In the genomic region with DNA sequence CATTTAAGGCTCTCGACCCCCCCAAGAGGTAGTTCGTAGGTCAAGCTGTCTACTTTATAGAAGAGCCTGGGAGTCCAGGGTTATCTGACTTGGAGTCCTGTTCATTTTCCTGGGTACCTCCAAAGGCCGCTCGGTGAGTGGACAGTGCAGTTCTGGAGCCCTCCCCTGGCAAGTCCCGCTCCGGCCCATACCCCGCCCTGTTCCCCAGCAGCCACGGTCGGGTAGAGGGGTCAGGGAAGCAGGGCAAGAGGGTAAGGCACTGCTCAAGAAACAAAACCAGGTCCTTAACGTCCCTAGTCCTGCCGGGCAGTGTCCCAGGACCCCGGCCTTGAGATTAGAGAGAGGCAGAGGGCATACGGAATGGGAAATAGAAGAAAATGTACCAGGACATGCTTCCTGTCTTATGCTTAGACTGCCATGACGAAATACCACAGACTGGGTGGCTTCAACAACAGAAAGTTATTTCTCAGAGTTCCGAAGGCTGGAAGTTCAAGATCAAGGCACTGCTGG, we compare ENCODE assay signal across 1 cellular context.
TF ChIP-seq lines count a peak whose summit lies in the region.

No MANE protein-coding gene starts in this region.

TF ChIP-seq in H1, 55 proteins besides CTCF, POLR2A, EP300 and RAD21:
- TF ChIP-seq CBX8 (IDR thresholded peaks at IDR 0.05; ENCODE audit: borderline replicate concordance, low read depth, low read length): no peak
- no peak for TF ChIP-seq CREB1 (IDR thresholded peaks at IDR 0.05)
- no peak for TF ChIP-seq CBX5 (IDR thresholded peaks at IDR 0.05; ENCODE audit: low read depth, low read length)
- TF ChIP-seq TBP (IDR thresholded peaks at IDR 0.05; ENCODE audit: low read depth, low read length): no peak
- TF ChIP-seq GABPA (IDR thresholded peaks at IDR 0.05; ENCODE audit: borderline replicate concordance, insufficient read depth, low read length): no peak
- TF ChIP-seq TAF7 (optimal IDR thresholded peaks at IDR 0.05; ENCODE audit: borderline replicate concordance, low read depth, low read length): no peak
- no peak for TF ChIP-seq RBBP5 (IDR thresholded peaks at IDR 0.05; ENCODE audit: borderline replicate concordance, low read depth, low read length)
- TF ChIP-seq BCL11A (IDR thresholded peaks at IDR 0.05; ENCODE audit: low read depth in 2 of 2, low read length in 2 of 2): no peak
- no peak for TF ChIP-seq JUN (IDR thresholded peaks at IDR 0.05; ENCODE audit: low read depth, low read length)
- TF ChIP-seq NANOG (IDR thresholded peaks at IDR 0.05; ENCODE audit: insufficient read depth, low read depth, low read length, poor library complexity, severe bottlenecking): no peak
- no peak for TF ChIP-seq SAP30 (IDR thresholded peaks at IDR 0.05; ENCODE audit: insufficient read depth, insufficient replicate concordance, low read length)
- no peak for TF ChIP-seq CTBP2 (IDR thresholded peaks at IDR 0.05; ENCODE audit: borderline replicate concordance, insufficient read depth, insufficient read length, low read length)
- no peak for TF ChIP-seq BRCA1 (IDR thresholded peaks at IDR 0.05; ENCODE audit: low read depth, low read length)
